ENCODE assay signal across 25 cellular contexts in the genomic region with DNA sequence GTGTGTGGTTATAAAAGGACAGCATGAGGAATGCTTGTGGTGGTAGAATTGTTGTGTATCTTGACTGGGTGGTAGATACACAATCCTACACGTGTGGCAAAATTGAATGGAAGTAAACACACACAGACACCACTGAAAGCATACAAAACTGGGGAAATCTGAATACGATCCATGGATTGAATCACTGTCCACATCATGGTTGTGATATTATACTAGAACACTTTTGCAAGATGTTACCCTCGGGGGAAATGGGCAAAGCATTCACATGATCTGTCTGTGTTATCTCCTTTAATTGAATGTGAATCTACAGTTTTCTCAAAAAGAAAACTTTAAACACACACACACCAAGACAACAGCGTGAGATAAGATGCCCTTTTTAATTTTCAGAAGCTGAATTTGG.
"Had no signal": no experiment of that assay in that cellular context is flagged by ENCODE, and none has a peak within 500 bp of the region (broad histone marks: within the 10 kb centered on the region; RNA-seq: fewer than 3 reads in every experiment).

No MANE protein-coding gene starts in this region.

- H3K79me2 ChIP-seq: hepatocyte had no signal

- H3K4me2 ChIP-seq: hepatocyte had no signal

- H3K27ac ChIP-seq: hepatocyte, left ventricle myocardium inferior, ovary, right atrium auricular region, stomach, thoracic aorta, tibial artery, upper lobe of right lung had no signal

- H3K4me3 ChIP-seq: hepatocyte, left ventricle myocardium inferior, lung, mucosa of descending colon, ovary, right atrium auricular region, skin epidermis, stomach, suprapubic skin, thoracic aorta, tibial artery, upper lobe of right lung had no signal

- FAIRE-seq: urothelium cell line had no signal

- H3K27me3 ChIP-seq: hepatocyte, ovary, right atrium auricular region, stomach, suprapubic skin, tibial artery, upper lobe of right lung had no signal

- ATAC-seq: mucosa of descending colon; naive thymus-derived CD4-positive, alpha-beta T cell; natural killer cell treated with Interleukin-12 subunit alpha and Interleukin-12 subunit beta and Interleukin-15 and Interleukin-18, amount 100 ng/mL, for 72 hours; sciatic nerve; stimulated activated naive B cell treated with anti-CD40 and anti-IgM and Interleukin-4, amounts not matched to agents 10 μg/mL and 1 μg/mL and 100 μg/mL, for 72 hours; stimulated activated naive CD8-positive, alpha-beta T cell treated with anti-CD3 and anti-CD28 coated beads, Interleukin-15, Interleukin-2, amounts not matched to agents 100 U/mL and 50 U/mL, for 24 hours; upper lobe of right lung had no signal

- H3K9me3 ChIP-seq: left ventricle myocardium inferior, mucosa of descending colon, ovary, right atrium auricular region, stomach, suprapubic skin, thoracic aorta, tibial artery, upper lobe of right lung had no signal

- H2AFZ ChIP-seq: hepatocyte had no signal

- H3K36me3 ChIP-seq: left ventricle myocardium inferior, ovary, right atrium auricular region, stomach, suprapubic skin, thoracic aorta, tibial artery, upper lobe of right lung had no signal

- DNase-seq: islet precursor cell; left ventricle myocardium inferior; midbrain; mucosa of descending colon; naive thymus-derived CD4-positive, alpha-beta T cell; ovary; stimulated activated CD4-positive, alpha-beta T cell treated with anti-CD3 and anti-CD28 coated beads, Interleukin-12 subunit alpha, Interleukin-12 subunit beta, amount 100 ng/mL, for 4 hours; stimulated activated CD4-positive, alpha-beta T cell treated with anti-CD3 and anti-CD28 coated beads, Interleukin-15, amount 100 ng/mL, for 24 hours; stimulated activated CD4-positive, alpha-beta T cell treated with anti-CD3 and anti-CD28 coated beads, Interleukin-2, amount 100 ng/mL, for 24 hours; stimulated activated CD4-positive, alpha-beta T cell treated with anti-CD3 and anti-CD28 coated beads, Interleukin-4, amount 100 ng/mL, for 1 hour; stimulated activated naive B cell treated with anti-CD40 and anti-IgM and Interleukin-4, amounts not matched to agents 10 μg/mL and 1 μg/mL and 100 μg/mL, for 72 hours; stimulated activated naive CD8-positive, alpha-beta T cell treated with anti-CD3 and anti-CD28 coated beads, Interleukin-15, Interleukin-2, amounts not matched to agents 100 U/mL and 50 U/mL, for 24 hours; stomach; tibial artery; trophoblast cell; upper lobe of right lung had no signal

- H3K4me1 ChIP-seq: right atrium auricular region, stomach, suprapubic skin, upper lobe of right lung had no signal
